9 cellular contexts compared by ENCODE assay signal in the genomic region with DNA sequence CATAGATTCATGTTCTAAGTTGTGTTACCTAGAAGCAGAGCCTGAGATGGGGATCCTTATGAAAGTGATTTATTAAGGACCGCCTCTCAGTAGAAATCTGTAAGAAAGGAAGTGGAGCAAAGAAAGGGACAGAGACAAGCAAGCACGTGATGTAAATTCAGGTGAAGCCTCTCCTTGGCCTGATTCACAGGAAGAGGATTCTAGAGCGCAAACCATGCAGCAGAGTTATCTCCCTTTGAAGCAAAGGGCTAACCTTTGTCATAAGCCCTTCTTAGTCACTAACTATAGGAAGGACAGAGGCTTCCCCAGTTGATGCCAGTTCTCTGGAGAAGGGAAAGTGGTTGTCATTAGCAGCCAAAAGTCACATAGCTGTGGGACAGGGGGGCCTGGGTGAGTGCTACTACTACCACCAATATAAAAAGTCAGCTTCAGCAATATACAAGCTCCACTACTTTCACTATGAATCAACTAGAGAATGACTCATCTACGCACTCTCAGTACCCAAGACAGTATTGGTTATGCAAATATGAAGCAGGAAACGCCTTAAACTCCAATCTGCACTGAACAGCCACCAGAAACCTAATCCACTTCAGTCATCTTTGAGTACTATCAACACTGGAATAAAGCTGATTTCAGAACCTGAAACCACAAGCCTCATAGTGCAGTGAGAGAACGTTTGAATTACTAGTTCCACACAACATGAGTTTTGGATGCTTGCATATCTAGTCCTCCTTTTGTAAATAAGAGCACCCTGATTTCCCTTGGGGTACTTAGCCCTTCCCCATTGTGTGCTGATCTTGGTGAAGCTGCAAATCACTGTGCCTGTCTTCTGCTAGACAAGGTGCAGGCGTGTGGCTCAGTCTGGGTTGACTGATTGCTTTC.
DNase-seq lines count a peak whose midpoint lies in the region; ATAC-seq and TF ChIP-seq lines count a peak whose summit lies in the region.
"Had no signal": no experiment of that assay in that cellular context is flagged by ENCODE, and none has a peak within 500 bp of the region (broad histone marks: within the 10 kb centered on the region; RNA-seq: fewer than 3 reads in every experiment).

No MANE protein-coding gene starts in this region.

- H3K4me3 Mint-ChIP-seq in naive thymus-derived CD8-positive, alpha-beta T cell, result no peak overlapping the region

- peak; percentile 23 for DNase-seq in A673 (ENCODE audit: low spot score)
- peak; percentile 18 for DNase-seq in NB4 (ENCODE audit: low read depth)
- peak in 1 of 2 donors; percentile 13 for DNase-seq in activated naive CD4-positive, alpha-beta T cell treated with anti-CD3 and anti-CD28 coated beads, Interleukin-2, amount 50 U/mL, for 72 hours (ENCODE audit: low spot score in 2 of 2)
- peak in 1 of 10 donors; percentile 2 for DNase-seq in naive thymus-derived CD8-positive, alpha-beta T cell
- DNase-seq in midbrain (lab: John Stamatoyannopoulos, UW), result no peak
- DNase-seq in mucosa of gallbladder (ENCODE audit: low spot score), result no peak

- H3K9me3 Mint-ChIP-seq in activated naive CD4-positive, alpha-beta T cell treated with anti-CD3 and anti-CD28 coated beads, Interleukin-2, amount 50 U/mL, for 72 hours, result peaks cover 4 to 8% of the 10 kb centered on the region in 2 donors
- peaks cover 0 to 5% (median 0%) of the 10 kb centered on the region in 9 donors for H3K9me3 Mint-ChIP-seq in naive thymus-derived CD8-positive, alpha-beta T cell

- no peaks in the 10 kb centered on the region for H3K27me3 ChIP-seq in A673 (replicated peaks; ENCODE audit: insufficient read depth, low read depth, low read length, poor library complexity)

- TF ChIP-seq CTCF in A673 (conservative IDR thresholded peaks at IDR 0.05; ENCODE audit: low read depth, low read length), result no peak
- no peak for TF ChIP-seq CTCF in NB4 (IDR thresholded peaks at IDR 0.05; ENCODE audit: low read depth, low read length)

- H3K4me3 ChIP-seq in A673 (ENCODE audit: low read depth, low read length, poor library complexity, severe bottlenecking), result no peak overlapping the region
- no peak overlapping the region for H3K4me3 ChIP-seq in NB4 (ENCODE audit: low read depth, low read length)

- H3K36me3 Mint-ChIP-seq in activated naive CD4-positive, alpha-beta T cell treated with anti-CD3 and anti-CD28 coated beads, Interleukin-2, amount 50 U/mL, for 72 hours, result peaks cover 0 to 6% of the 10 kb centered on the region in 2 donors
- no peaks in the 10 kb centered on the region for H3K36me3 Mint-ChIP-seq in naive thymus-derived CD8-positive, alpha-beta T cell

- CTCF ChIA-PET in A673 (lab: Charles Lee), result no interaction called here

- peaks cover 0 to 4% (median 0%) of the 10 kb centered on the region in 5 donors for H3K27me3 Mint-ChIP-seq in naive thymus-derived CD8-positive, alpha-beta T cell

- no peak overlapping the region for H3K27ac Mint-ChIP-seq in activated naive CD4-positive, alpha-beta T cell treated with anti-CD3 and anti-CD28 coated beads, Interleukin-2, amount 50 U/mL, for 72 hours
- H3K27ac Mint-ChIP-seq in naive thymus-derived CD8-positive, alpha-beta T cell, result peak overlapping the region in 1 of 10 donors; percentile 9

- no peaks in the 10 kb centered on the region for H3K9me3 ChIP-seq in A673 (ENCODE audit: low read depth, low read length, poor library complexity, severe bottlenecking)

- BruUV-seq in A673 (replicated peaks; lab: Mats Ljungman, UMichigan), result no TSS peak

- H3K36me3 ChIP-seq in A673 (ENCODE audit: insufficient read depth, low read length, poor library complexity, severe bottlenecking), result no peaks in the 10 kb centered on the region

- no peaks in the 10 kb centered on the region for H3K4me1 ChIP-seq in A673 (ENCODE audit: insufficient read depth, low read length, poor library complexity, severe bottlenecking)

- intact Hi-C loops in A673 (cut with micrococcal nuclease; ENCODE audit: unreplicated experiment), result no loop called here

- POLR2A ChIA-PET in A673 (lab: Charles Lee; ENCODE audit: low non-redundant PET), result no interaction called here
- POLR2A ChIA-PET in naive thymus-derived CD8-positive, alpha-beta T cell (lab: Charles Lee), result no interaction called here

- TF ChIP-seq POLR2A in NB4 (IDR thresholded peaks at IDR 0.05; ENCODE audit: extremely low read depth, insufficient read length), result no peak

- ATAC-seq in GM18498 (IDR thresholded peaks at IDR 0.05; ENCODE audit: unreplicated experiment) (peak; percentile 99), HG02642 (IDR thresholded peaks at IDR 0.05; ENCODE audit: poor library complexity, unreplicated experiment) (peak; percentile 99)
- peak; percentile 95 for ATAC-seq in activated naive CD4-positive, alpha-beta T cell treated with anti-CD3 and anti-CD28 coated beads, Interleukin-2, amount 50 U/mL, for 72 hours
- ATAC-seq in naive thymus-derived CD8-positive, alpha-beta T cell, result peak; percentile 62 to 83

- peaks cover 0 to 15% (median 8%) of the 10 kb centered on the region in 4 donors for H3K4me1 Mint-ChIP-seq in naive thymus-derived CD8-positive, alpha-beta T cell

- H3K27ac ChIP-seq in A673 (ENCODE audit: low read depth, low read length, poor library complexity, severe bottlenecking), result no peak overlapping the region
- H3K27ac ChIP-seq: HL-60 had no signal

Comparison
In these comparisons a context has a peak if more than half of its experiments do, and no peak if none do; other contexts are left out.
1. DNase-seq: peak in A673 (single experiment) and NB4 (single experiment); none in midbrain (single experiment) and mucosa of gallbladder (single experiment).
2. Peak in every context shown above with its lines, with median percentiles within 50 percentile points of each other: ATAC-seq.